ENCODE assay signal across 17 cellular contexts in genomic region chr3:143812411-143812968, GRCh38.
"Had no signal": no experiment of that assay in that cellular context is flagged by ENCODE, and none has a peak within 500 bp of the region (broad histone marks: within the 10 kb centered on the region; RNA-seq: fewer than 3 reads in every experiment).

No MANE protein-coding gene starts in this region.

- H3K27ac ChIP-seq: foreskin keratinocyte, thoracic aorta had no signal

- DNase-seq: foreskin keratinocyte; immature natural killer cell; left lung; naive thymus-derived CD8-positive, alpha-beta T cell; posterior cingulate gyrus; sigmoid colon; stimulated activated CD4-positive, alpha-beta T cell treated with anti-CD3 and anti-CD28 coated beads, Interleukin-2, amount 100 ng/mL, for 24 hours; stimulated activated naive CD4-positive, alpha-beta T cell; stomach; substantia nigra; transverse colon had no signal

- H3K4me1 ChIP-seq: foreskin keratinocyte had no signal

- H3K4me3 ChIP-seq: left lung, lung, right atrium auricular region, sigmoid colon, skin epidermis, stomach, thoracic aorta, transverse colon had no signal

- H3K27me3 ChIP-seq: foreskin keratinocyte, left lung, right atrium auricular region, sigmoid colon, stomach, transverse colon had no signal

- FAIRE-seq: colon, keratinocyte had no signal

- H3K36me3 ChIP-seq: left lung, right atrium auricular region, sigmoid colon, stomach, thoracic aorta, transverse colon had no signal

- ATAC-seq: foreskin keratinocyte; left lung; naive thymus-derived CD8-positive, alpha-beta T cell had no signal

- H3K9me3 ChIP-seq: left lung, right atrium auricular region, sigmoid colon, stomach, thoracic aorta, transverse colon had no signal
